ENCODE assay signal across 8 cellular contexts in the genomic region with DNA sequence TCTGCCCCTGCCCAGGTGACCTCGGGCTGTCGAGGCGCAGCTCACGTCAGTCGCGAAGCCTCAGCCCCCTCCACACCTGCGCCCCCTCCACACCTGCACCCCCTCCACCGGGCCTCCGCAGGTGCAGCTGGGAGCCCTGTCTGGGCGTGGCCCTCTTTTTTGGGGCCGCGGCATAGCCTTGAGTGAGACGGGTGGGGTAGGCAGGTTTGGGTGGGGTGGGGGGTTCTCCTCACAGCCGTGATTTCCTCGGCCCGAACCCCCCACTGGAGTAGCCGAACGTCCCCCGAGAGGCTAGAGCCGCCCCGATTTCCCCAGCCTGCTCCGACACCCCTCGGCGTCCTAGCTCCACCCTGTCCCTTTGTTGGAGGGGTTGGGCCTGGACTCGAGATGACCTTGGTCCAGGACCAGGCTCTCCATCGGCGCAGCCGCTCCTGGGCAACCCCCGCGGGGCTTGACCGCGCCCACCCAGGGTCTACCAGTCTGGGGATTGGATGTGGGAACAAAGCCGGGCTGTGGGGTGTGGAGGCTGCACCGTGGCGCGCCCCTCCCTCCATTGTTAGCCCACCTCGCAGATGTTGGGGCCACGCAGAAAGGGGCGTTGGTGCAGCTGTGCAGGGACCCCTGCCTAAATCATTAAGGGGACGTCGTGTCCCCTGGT. TPM values are rescaled to one million over a fixed set of nuclear protein-coding genes. Genes with fewer than 3 reads are reported as not detected.
DNase-seq lines count a peak whose midpoint lies in the region; ATAC-seq and TF ChIP-seq lines count a peak whose summit lies in the region.

No MANE protein-coding gene starts in this region.

- peak; percentile 62 for DNase-seq in NAMALWA (ENCODE audit: low spot score)
- DNase-seq in cerebellar cortex (ENCODE audit: low spot score) = peak; percentile 44
- DNase-seq in neural crest cell (ENCODE audit: low read depth, low spot score) = peak; percentile 64
- DNase-seq in T1000 (lab: John Stamatoyannopoulos, UW) = no peak
- DNase-seq in NK-92 (lab: John Stamatoyannopoulos, UW; ENCODE audit: unreplicated experiment) = no peak
- DNase-seq in NCI-H1694 (lab: John Stamatoyannopoulos, UW) = no peak

- peak overlapping the region; percentile 96 for H3K4me3 Mint-ChIP-seq in neural crest cell

- ATAC-seq in GM19324 (IDR thresholded peaks at IDR 0.05; ENCODE audit: low FRiP score, unreplicated experiment) = no peak

- H3K9me3 Mint-ChIP-seq in neural crest cell = no peaks in the 10 kb centered on the region

- peaks cover 33% of the 10 kb centered on the region for H3K4me1 Mint-ChIP-seq in neural crest cell

- no peaks in the 10 kb centered on the region for H3K36me3 Mint-ChIP-seq in neural crest cell (ENCODE audit: low read depth)

- peak overlapping the region; percentile 81 for H3K27ac Mint-ChIP-seq in neural crest cell (ENCODE audit: unreplicated experiment)

- TF ChIP-seq CTCF in C4-2B (conservative IDR thresholded peaks at IDR 0.05) (no peak), neural crest cell (conservative IDR thresholded peaks at IDR 0.05) (no peak)

- H3K27me3 Mint-ChIP-seq in neural crest cell (ENCODE audit: low read depth) = peaks cover 11% of the 10 kb centered on the region

- peak overlapping the region; percentile 40; the same call in 1 of the 2 replicates for H3K27ac ChIP-seq in C4-2B

RNA-seq across cellular contexts. Expression of a gene that starts 0.6 kb away (rescaled TPM):
- 518 and 541 TPM in 2 replicates for total RNA-seq in neural crest cell

RNA-seq across cellular contexts. Expression of a gene that starts 5.1 kb away (rescaled TPM):
- 7.7 and 8.3 TPM in 2 replicates for total RNA-seq in neural crest cell

RNA-seq across cellular contexts. Expression of a gene that starts 24.8 kb away (rescaled TPM):
- 67.6 and 70.1 TPM in 2 replicates for total RNA-seq in neural crest cell

RNA-seq across cellular contexts. Expression of a gene that starts 50.4 kb away (rescaled TPM):
- 198 and 209 TPM in 2 replicates for total RNA-seq in neural crest cell

Comparison
In these comparisons a context has a peak if more than half of its experiments do, and no peak if none do; other contexts are left out.
1. DNase-seq: peak in NAMALWA (single experiment), cerebellar cortex (single experiment) and neural crest cell (single experiment); none in T1000 (single experiment), NK-92 (single experiment) and NCI-H1694 (single experiment).